Comparison of ENCODE assay signal across 1 cellular context in genomic region chr15:22810033-22810734, GRCh38.
TF ChIP-seq lines count a peak whose summit lies in the region.

No MANE protein-coding gene starts in this region.

TF ChIP-seq in SK-N-SH treated with all-trans-retinoic acid at 6 μM for 48 hours, 23 proteins besides CTCF, POLR2A, EP300 and RAD21:
- TF ChIP-seq TCF4 (CRISPR knock-in tag; IDR thresholded peaks at IDR 0.05; ENCODE audit: borderline replicate concordance) (no peak), ZC3H10 (CRISPR knock-in tag; IDR thresholded peaks at IDR 0.05) (no peak), SNAI2 (CRISPR knock-in tag; IDR thresholded peaks at IDR 0.05) (no peak), PPARA (CRISPR knock-in tag; IDR thresholded peaks at IDR 0.05; ENCODE audit: borderline replicate concordance) (no peak), RARB (CRISPR knock-in tag; IDR thresholded peaks at IDR 0.05) (no peak), ZFP30 (CRISPR knock-in tag; IDR thresholded peaks at IDR 0.05) (no peak), ZNF8 (CRISPR knock-in tag; IDR thresholded peaks at IDR 0.05) (no peak), TSHZ2 (CRISPR knock-in tag; IDR thresholded peaks at IDR 0.05) (no peak), ZNF565 (CRISPR knock-in tag; conservative IDR thresholded peaks at IDR 0.05; ENCODE audit: low read depth) (no peak), GLIS3 (CRISPR knock-in tag; IDR thresholded peaks at IDR 0.05) (no peak), ARNTL (CRISPR knock-in tag; IDR thresholded peaks at IDR 0.05; ENCODE audit: borderline replicate concordance, low read depth) (no peak), ZFP3 (CRISPR knock-in tag; IDR thresholded peaks at IDR 0.05) (no peak), PATZ1 (CRISPR knock-in tag; IDR thresholded peaks at IDR 0.05; ENCODE audit: borderline replicate concordance) (no peak), ISL1 (CRISPR knock-in tag; IDR thresholded peaks at IDR 0.05) (no peak), CREB5 (CRISPR knock-in tag; IDR thresholded peaks at IDR 0.05; ENCODE audit: low read depth) (no peak), TOX (CRISPR knock-in tag; IDR thresholded peaks at IDR 0.05; ENCODE audit: borderline replicate concordance) (no peak), CSRNP3 (CRISPR knock-in tag; IDR thresholded peaks at IDR 0.05) (no peak), ZNF70 (CRISPR knock-in tag; IDR thresholded peaks at IDR 0.05) (no peak), OSR1 (CRISPR knock-in tag; IDR thresholded peaks at IDR 0.05) (no peak)
